27 cellular contexts compared by ENCODE assay signal in the genomic region with DNA sequence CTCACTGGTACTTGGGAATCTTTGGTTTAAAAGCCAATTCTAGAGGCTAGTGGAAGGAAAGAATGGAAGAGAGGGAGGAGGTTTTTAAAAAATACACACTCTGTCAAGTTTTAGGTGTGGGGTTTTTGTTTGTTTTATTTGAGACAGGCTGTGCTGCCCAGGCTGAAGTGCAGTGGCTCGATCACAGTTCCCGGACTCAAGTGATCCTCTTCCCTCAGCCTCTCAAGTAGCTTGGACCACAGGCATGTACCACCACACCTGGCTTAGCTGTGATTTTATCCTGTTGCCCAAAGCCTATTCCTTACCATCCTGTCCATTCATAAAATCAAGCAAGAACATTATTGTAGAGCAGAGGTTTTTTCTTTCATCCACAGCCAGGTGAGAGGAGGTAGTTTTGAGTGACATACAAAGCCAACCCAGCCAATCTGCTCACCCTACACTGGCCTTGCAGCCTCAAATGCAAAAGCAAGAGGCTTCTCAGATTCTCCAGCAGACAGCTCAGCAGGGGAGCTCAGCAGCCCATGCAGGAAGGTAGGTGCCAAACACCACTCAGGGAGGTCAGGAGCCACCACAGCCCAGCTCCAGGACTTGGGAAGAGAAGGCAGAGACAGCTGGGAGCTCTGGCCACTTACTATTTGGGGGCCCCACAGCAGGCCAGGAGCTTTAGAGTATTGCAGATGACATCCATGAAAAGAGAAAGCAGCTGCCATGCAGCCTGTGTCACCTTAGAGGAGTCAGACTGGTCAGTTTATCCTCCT.
A peak's percentile ranks its signal among the peaks of the same experiment; 100 is the strongest.
DNase-seq lines count a peak whose midpoint lies in the region; ATAC-seq and TF ChIP-seq lines count a peak whose summit lies in the region.
"Had no signal": no experiment of that assay in that cellular context is flagged by ENCODE, and none has a peak within 500 bp of the region (broad histone marks: within the 10 kb centered on the region; RNA-seq: fewer than 3 reads in every experiment).

No MANE protein-coding gene starts in this region.

- intact Hi-C loops in activated CD4-positive, alpha-beta memory T cell treated with anti-CD3 and anti-CD28 coated beads for 36 hours (cut with micrococcal nuclease), result no loop called here

- TF ChIP-seq CTCF in nephron progenitor cell (IDR thresholded peaks at IDR 0.05), result no peak

- peak overlapping the region; percentile 12 for H3K27ac Mint-ChIP-seq in activated naive CD4-positive, alpha-beta T cell treated with anti-CD3 and anti-CD28 coated beads, Interleukin-2, amount 50 U/mL, for 24 hours
- no peak overlapping the region for H3K27ac Mint-ChIP-seq in activated naive CD4-positive, alpha-beta T cell treated with anti-CD3 and anti-CD28 coated beads, Interleukin-2, amount 50 U/mL, for 72 hours
- peak overlapping the region; percentile 98 for H3K27ac Mint-ChIP-seq in nephron progenitor cell
- H3K27ac Mint-ChIP-seq in activated CD4-positive, alpha-beta memory T cell treated with anti-CD3 and anti-CD28 coated beads for 36 hours, result no peak overlapping the region
- H3K27ac Mint-ChIP-seq: activated naive CD4-positive, alpha-beta T cell treated with anti-CD3 and anti-CD28 coated beads, Interleukin-2, amount 10 ng/mL, durations not matched to agents 7 days and 5 days had no signal

- H3K9me3 Mint-ChIP-seq in activated naive CD4-positive, alpha-beta T cell treated with anti-CD3 and anti-CD28 coated beads, Interleukin-2, amount 50 U/mL, for 24 hours, result no peaks in the 10 kb centered on the region
- no peaks in the 10 kb centered on the region for H3K9me3 Mint-ChIP-seq in activated naive CD4-positive, alpha-beta T cell treated with anti-CD3 and anti-CD28 coated beads, Interleukin-2, amount 50 U/mL, for 72 hours
- H3K9me3 Mint-ChIP-seq in nephron progenitor cell, result no peaks in the 10 kb centered on the region
- H3K9me3 Mint-ChIP-seq in activated CD4-positive, alpha-beta memory T cell treated with anti-CD3 and anti-CD28 coated beads for 36 hours, result no peaks in the 10 kb centered on the region
- H3K9me3 Mint-ChIP-seq: activated naive CD4-positive, alpha-beta T cell treated with anti-CD3 and anti-CD28 coated beads, Interleukin-2, amount 10 ng/mL, durations not matched to agents 7 days and 5 days; activated T-cell treated with anti-CD3 and anti-CD28 coated beads, Interleukin-2, amount 50 U/mL, for 4 hours; HFFc6 had no signal

- peak overlapping the region; percentile 4 for H3K27ac ChIP-seq in cingulate gyrus (ENCODE audit: low read depth, low read length)
- H3K27ac ChIP-seq: BLaER1 treated with 17β-estradiol and CSF1 and Interleukin-3, amounts not matched to agents 10 nM and 100 nM; heart right ventricle; right atrium auricular region; stomach; transverse colon had no signal

- no peak for DNase-seq in activated naive CD4-positive, alpha-beta T cell treated with anti-CD3 and anti-CD28 coated beads, Interleukin-2, amount 50 U/mL, for 72 hours (ENCODE audit: low spot score in 2 of 2)
- DNase-seq in nephron progenitor cell, result no peak
- DNase-seq in activated CD4-positive, alpha-beta memory T cell treated with anti-CD3 and anti-CD28 coated beads for 36 hours, result no peak
- DNase-seq: activated CD4-positive, CD25-positive, alpha-beta regulatory T cell treated with anti-CD3 and anti-CD28 coated beads, Interleukin-2, amount 50 U/mL, for 72 hours; activated naive CD4-positive, alpha-beta T cell treated with anti-CD3 and anti-CD28 coated beads, Interleukin-2, amount 10 ng/mL, durations not matched to agents 7 days and 5 days; activated T-cell treated with anti-CD3 and anti-CD28 coated beads, Interleukin-2, amount 50 U/mL, for 4 hours; cerebellar nuclear complex; GF-D8; heart right ventricle; HFFc6; left colon; mucosa of descending colon; MV-4-11; NCI-H2171 treated with DMSO at 0.1 percent for 48 hours; NCI-H774; OCI-M1; SHP77 treated with DMSO at 0.1 percent for 48 hours; stimulated activated CD4-positive, alpha-beta T cell treated with anti-CD3 and anti-CD28 coated beads, Interleukin-12 subunit alpha, Interleukin-12 subunit beta, amount 100 ng/mL, for 4 hours; stomach; transverse colon had no signal

- POLR2A ChIA-PET in activated CD4-positive, alpha-beta memory T cell treated with anti-CD3 and anti-CD28 coated beads for 36 hours (lab: Charles Lee), result no interaction called here

- H3K4me3 Mint-ChIP-seq in activated naive CD4-positive, alpha-beta T cell treated with anti-CD3 and anti-CD28 coated beads, Interleukin-2, amount 50 U/mL, for 24 hours, result peak overlapping the region; percentile 54
- no peak overlapping the region for H3K4me3 Mint-ChIP-seq in nephron progenitor cell
- no peak overlapping the region for H3K4me3 Mint-ChIP-seq in activated CD4-positive, alpha-beta memory T cell treated with anti-CD3 and anti-CD28 coated beads for 36 hours
- H3K4me3 Mint-ChIP-seq: HFFc6 had no signal

- H3K27me3 Mint-ChIP-seq in activated naive CD4-positive, alpha-beta T cell treated with anti-CD3 and anti-CD28 coated beads, Interleukin-2, amount 50 U/mL, for 24 hours, result no peaks in the 10 kb centered on the region
- H3K27me3 Mint-ChIP-seq in nephron progenitor cell (ENCODE audit: low read depth, poor library complexity), result no peaks in the 10 kb centered on the region
- H3K27me3 Mint-ChIP-seq in activated CD4-positive, alpha-beta memory T cell treated with anti-CD3 and anti-CD28 coated beads for 36 hours, result no peaks in the 10 kb centered on the region

- H3K36me3 Mint-ChIP-seq in activated naive CD4-positive, alpha-beta T cell treated with anti-CD3 and anti-CD28 coated beads, Interleukin-2, amount 50 U/mL, for 24 hours, result peaks cover 3% of the 10 kb centered on the region
- peaks cover 0 to 13% of the 10 kb centered on the region in 2 donors for H3K36me3 Mint-ChIP-seq in activated naive CD4-positive, alpha-beta T cell treated with anti-CD3 and anti-CD28 coated beads, Interleukin-2, amount 50 U/mL, for 72 hours
- H3K36me3 Mint-ChIP-seq in nephron progenitor cell (ENCODE audit: low read depth), result peaks cover 31% of the 10 kb centered on the region
- peaks cover 9% of the 10 kb centered on the region for H3K36me3 Mint-ChIP-seq in activated CD4-positive, alpha-beta memory T cell treated with anti-CD3 and anti-CD28 coated beads for 36 hours

- no peak for ATAC-seq in activated naive CD4-positive, alpha-beta T cell treated with anti-CD3 and anti-CD28 coated beads, Interleukin-2, amount 50 U/mL, for 72 hours
- ATAC-seq in HG02571 (IDR thresholded peaks at IDR 0.05; ENCODE audit: unreplicated experiment) (no peak), GM19455 (IDR thresholded peaks at IDR 0.05; ENCODE audit: unreplicated experiment) (no peak), GM18870 (IDR thresholded peaks at IDR 0.05; ENCODE audit: unreplicated experiment) (no peak)
- ATAC-seq: activated T-cell treated with anti-CD3 and anti-CD28 coated beads, Interleukin-2, amount 50 U/mL, for 4 hours; heart right ventricle; left colon; mucosa of descending colon had no signal

- peaks cover 25% of the 10 kb centered on the region for H3K4me1 Mint-ChIP-seq in activated naive CD4-positive, alpha-beta T cell treated with anti-CD3 and anti-CD28 coated beads, Interleukin-2, amount 50 U/mL, for 24 hours
- H3K4me1 Mint-ChIP-seq in nephron progenitor cell, result peaks cover 56% of the 10 kb centered on the region
- H3K4me1 Mint-ChIP-seq in activated CD4-positive, alpha-beta memory T cell treated with anti-CD3 and anti-CD28 coated beads for 36 hours (ENCODE audit: low read depth), result peaks cover 18% of the 10 kb centered on the region

- CTCF ChIA-PET in activated CD4-positive, alpha-beta memory T cell treated with anti-CD3 and anti-CD28 coated beads for 36 hours (lab: Charles Lee), result no interaction called here

Comparison
In these comparisons a context has a peak if more than half of its experiments do, and no peak if none do; other contexts are left out.
1. H3K27ac Mint-ChIP-seq: peak in activated naive CD4-positive, alpha-beta T cell treated with anti-CD3 and anti-CD28 coated beads, Interleukin-2, amount 50 U/mL, for 24 hours (single experiment) and nephron progenitor cell (single experiment); none in activated naive CD4-positive, alpha-beta T cell treated with anti-CD3 and anti-CD28 coated beads, Interleukin-2, amount 50 U/mL, for 72 hours (0 of 2) and activated CD4-positive, alpha-beta memory T cell treated with anti-CD3 and anti-CD28 coated beads for 36 hours (single experiment).